Comparison of ENCODE assay signal across 24 cellular contexts in the genomic region with DNA sequence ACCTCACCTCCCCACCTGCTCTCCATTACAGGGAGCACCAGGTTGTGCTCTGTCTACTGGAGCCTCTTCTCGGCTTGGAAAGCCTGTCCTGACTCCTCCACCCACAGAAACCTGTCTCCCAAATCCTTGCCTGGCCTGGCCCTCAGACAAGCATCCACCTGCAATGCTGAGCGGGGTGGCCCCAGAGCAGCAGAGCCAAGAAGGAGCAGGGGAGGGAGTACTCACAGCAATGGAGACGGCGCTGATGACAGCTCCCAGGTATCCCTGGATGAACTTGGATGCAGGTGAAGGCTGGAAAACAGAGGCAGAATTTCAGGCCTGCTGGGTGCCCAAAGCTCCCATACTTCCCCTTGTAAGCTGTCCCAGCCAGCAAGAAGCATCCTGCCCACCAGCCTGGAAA.
"Had no signal": no experiment of that assay in that cellular context is flagged by ENCODE, and none has a peak within 500 bp of the region (broad histone marks: within the 10 kb centered on the region; RNA-seq: fewer than 3 reads in every experiment).

No MANE protein-coding gene starts in this region.

- H3K9me3 ChIP-seq: heart left ventricle, prostate gland, spleen, stomach, thoracic aorta, transverse colon had no signal

- H3K4me1 ChIP-seq: parathyroid adenoma, prostate gland, spleen, stomach, transverse colon had no signal

- FAIRE-seq: kidney, urothelium cell line had no signal

- H2AFZ ChIP-seq: parathyroid adenoma had no signal

- ATAC-seq: left cardiac atrium, left ventricle myocardium superior, sciatic nerve had no signal

- H3K27ac Mint-ChIP-seq: immature natural killer cell, naive B cell, nephron had no signal

- H3K4me1 Mint-ChIP-seq: immature natural killer cell, naive B cell, nephron had no signal

- H3K4me3 Mint-ChIP-seq: immature natural killer cell, naive B cell, nephron had no signal

- H3K9ac ChIP-seq: parathyroid adenoma had no signal

- H3K4me3 ChIP-seq: dorsolateral prefrontal cortex, heart left ventricle, prostate gland, spleen, stomach, thoracic aorta, transverse colon had no signal

- H3K9me3 Mint-ChIP-seq: immature natural killer cell, naive B cell, nephron had no signal

- H3K27ac ChIP-seq: heart left ventricle, parathyroid adenoma, prostate gland, spleen, stomach, thoracic aorta, transverse colon had no signal

- H3K27me3 ChIP-seq: dorsolateral prefrontal cortex, heart left ventricle, spleen, stomach, transverse colon had no signal

- DNase-seq: cortex of kidney; effector CD8-positive, alpha-beta T cell; foreskin melanocyte; immature natural killer cell; kidney; left cardiac atrium; left ventricle myocardium superior; mesendoderm; naive B cell; spleen; stimulated activated CD4-positive, alpha-beta T cell treated with anti-CD3 and anti-CD28 coated beads, Interleukin-15, amount 100 ng/mL, for 24 hours; stimulated activated CD4-positive, alpha-beta T cell treated with anti-CD3 and anti-CD28 coated beads, Interleukin-2, amount 100 ng/mL, for 24 hours; stimulated activated naive CD4-positive, alpha-beta T cell; substantia nigra; transverse colon had no signal

- H3K36me3 Mint-ChIP-seq: naive B cell had no signal

- H3K79me2 ChIP-seq: parathyroid adenoma had no signal

- H3K27me3 Mint-ChIP-seq: naive B cell had no signal

- H3K36me3 ChIP-seq: prostate gland, thoracic aorta had no signal
